12 cellular contexts compared by ENCODE assay signal in the genomic region with DNA sequence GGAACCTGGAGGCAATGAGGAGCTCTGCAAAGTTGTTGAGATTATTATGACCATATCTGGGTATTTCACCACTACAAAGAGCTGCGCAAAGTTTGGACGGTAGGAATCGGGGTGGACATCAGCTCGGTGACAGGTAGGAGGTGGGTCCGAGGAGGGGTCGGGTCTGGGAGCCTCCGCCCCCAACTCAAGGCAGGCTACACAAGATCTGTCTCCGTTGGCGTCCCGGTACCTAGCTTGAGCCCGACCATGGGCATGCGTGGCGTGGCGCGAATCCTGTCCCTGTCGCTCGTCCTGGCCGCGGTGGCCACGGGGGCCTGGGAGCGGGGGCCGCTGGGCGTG. TPM values are rescaled to one million over a fixed set of nuclear protein-coding genes. Genes with fewer than 3 reads are reported as not detected.
DNase-seq lines count a peak whose midpoint lies in the region; ATAC-seq and TF ChIP-seq lines count a peak whose summit lies in the region.
"Had no signal": no experiment of that assay in that cellular context is flagged by ENCODE, and none has a peak within 500 bp of the region (broad histone marks: within the 10 kb centered on the region; RNA-seq: fewer than 3 reads in every experiment).

No MANE protein-coding gene starts in this region.

- H3K27ac ChIP-seq in smooth muscle cell (ENCODE audit: low read depth), result no peak overlapping the region
- H3K27ac ChIP-seq in tibial nerve, result no peak overlapping the region
- H3K27ac ChIP-seq: adrenal gland had no signal

- H3F3A ChIP-seq in smooth muscle cell (ENCODE audit: low read depth), result no peaks in the 10 kb centered on the region

- H3K9me3 ChIP-seq in smooth muscle cell (replicated peaks; ENCODE audit: low read depth) (no peaks in the 10 kb centered on the region), tibial nerve (no peaks in the 10 kb centered on the region)
- H3K9me3 ChIP-seq: adrenal gland, MG63 had no signal

- H3K9me3 Mint-ChIP-seq in T-helper 2 cell treated with Interferon-gamma antibody and Interleukin-4, amounts not matched to agents 5 μg/mL and 100 μg/mL, for 36 hours, result no peaks in the 10 kb centered on the region
- H3K9me3 Mint-ChIP-seq in activated naive CD8-positive, alpha-beta T cell treated with anti-CD3 and anti-CD28 coated beads for 36 hours, result no peaks in the 10 kb centered on the region
- H3K9me3 Mint-ChIP-seq in immature natural killer cell, result peaks cover 0 to 3% (median 0%) of the 10 kb centered on the region in 6 donors

- DNase-seq in T-helper 2 cell treated with Interferon-gamma antibody and Interleukin-4, amounts not matched to agents 5 μg/mL and 100 μg/mL, for 36 hours (ENCODE audit: low spot score), result no peak
- DNase-seq in T-helper 2 cell, result no peak
- no peak for DNase-seq in activated naive CD8-positive, alpha-beta T cell treated with anti-CD3 and anti-CD28 coated beads for 36 hours
- DNase-seq in immature natural killer cell, result no peak
- DNase-seq in smooth muscle cell (lab: John Stamatoyannopoulos, UW; ENCODE audit: unreplicated experiment), result no peak
- DNase-seq in GM10266 (ENCODE audit: extremely low spot score), result no peak
- no peak for DNase-seq in tibial nerve (ENCODE audit: low spot score in 2 of 2)
- DNase-seq: 8988T, adrenal gland, MG63, NCI-H748 treated with DMSO at 0.1 percent for 48 hours had no signal

- peaks cover 81% of the 10 kb centered on the region for H3K27me3 ChIP-seq in smooth muscle cell (ENCODE audit: low read depth)
- peaks cover 3 to 71% of the 10 kb centered on the region in 2 donors for H3K27me3 ChIP-seq in tibial nerve

- WGBS in smooth muscle cell (ENCODE audit: low lambda C conversion rate), result 13% methylated on average over 23 of the region's 23 CpGs
- 3 to 6% methylated on average over 15 to 23 of the region's 23 CpGs for WGBS in tibial nerve, 2 donors

- no peak overlapping the region for H3K27ac Mint-ChIP-seq in T-helper 2 cell treated with Interferon-gamma antibody and Interleukin-4, amounts not matched to agents 5 μg/mL and 100 μg/mL, for 36 hours
- H3K27ac Mint-ChIP-seq in activated naive CD8-positive, alpha-beta T cell treated with anti-CD3 and anti-CD28 coated beads for 36 hours, result no peak overlapping the region
- no peak overlapping the region for H3K27ac Mint-ChIP-seq in immature natural killer cell

- H3K4me3 ChIP-seq in smooth muscle cell, result peak overlapping the region; percentile 36
- peak overlapping the region in 1 of 4 donors; percentile 16 for H3K4me3 ChIP-seq in tibial nerve

- no peak for TF ChIP-seq POLR2A in tibial nerve (IDR thresholded peaks at IDR 0.05)

- H3K9ac ChIP-seq in smooth muscle cell (ENCODE audit: low read depth), result no peak overlapping the region

- H3K27me3 Mint-ChIP-seq in T-helper 2 cell treated with Interferon-gamma antibody and Interleukin-4, amounts not matched to agents 5 μg/mL and 100 μg/mL, for 36 hours (ENCODE audit: low read depth), result peaks cover 73% of the 10 kb centered on the region
- peaks cover 59% of the 10 kb centered on the region for H3K27me3 Mint-ChIP-seq in activated naive CD8-positive, alpha-beta T cell treated with anti-CD3 and anti-CD28 coated beads for 36 hours
- H3K27me3 Mint-ChIP-seq in immature natural killer cell (ENCODE audit: low read depth in 3 of 3), result peaks cover 7 to 24% (median 19%) of the 10 kb centered on the region in 3 donors

- peaks cover 9% of the 10 kb centered on the region for H3K4me1 Mint-ChIP-seq in T-helper 2 cell treated with Interferon-gamma antibody and Interleukin-4, amounts not matched to agents 5 μg/mL and 100 μg/mL, for 36 hours (ENCODE audit: low read depth)
- H3K4me1 Mint-ChIP-seq in activated naive CD8-positive, alpha-beta T cell treated with anti-CD3 and anti-CD28 coated beads for 36 hours, result peaks cover 12% of the 10 kb centered on the region
- H3K4me1 Mint-ChIP-seq in immature natural killer cell, result peaks cover 13 to 14% of the 10 kb centered on the region in 2 donors

- H3K79me2 ChIP-seq in smooth muscle cell (ENCODE audit: low read depth), result no peaks in the 10 kb centered on the region

- TF ChIP-seq EP300 in tibial nerve (IDR thresholded peaks at IDR 0.05), result no peak

- H3K4me1 ChIP-seq in smooth muscle cell (ENCODE audit: low read depth) (peaks cover 7% of the 10 kb centered on the region), tibial nerve (peaks cover 0 to 16% (median 3%) of the 10 kb centered on the region in 4 donors)

- no peaks in the 10 kb centered on the region for H3K36me3 Mint-ChIP-seq in T-helper 2 cell treated with Interferon-gamma antibody and Interleukin-4, amounts not matched to agents 5 μg/mL and 100 μg/mL, for 36 hours (ENCODE audit: low read depth)
- peaks cover 2% of the 10 kb centered on the region for H3K36me3 Mint-ChIP-seq in activated naive CD8-positive, alpha-beta T cell treated with anti-CD3 and anti-CD28 coated beads for 36 hours
- no peaks in the 10 kb centered on the region for H3K36me3 Mint-ChIP-seq in immature natural killer cell

- no peaks in the 10 kb centered on the region for H3K36me3 ChIP-seq in smooth muscle cell (ENCODE audit: low read depth)
- H3K36me3 ChIP-seq in tibial nerve, result no peaks in the 10 kb centered on the region
- H3K36me3 ChIP-seq: adrenal gland, MG63 had no signal

- peak overlapping the region; percentile 37 for H3K4me2 ChIP-seq in smooth muscle cell

- no peak for ATAC-seq in HG03442 (IDR thresholded peaks at IDR 0.05; ENCODE audit: unreplicated experiment)

- no peak for TF ChIP-seq CTCF in smooth muscle cell (IDR thresholded peaks at IDR 0.05; ENCODE audit: borderline replicate concordance, insufficient read depth, poor library complexity, severe bottlenecking)
- TF ChIP-seq CTCF in GM10266 (IDR thresholded peaks at IDR 0.05; ENCODE audit: control insufficient read depth, insufficient read depth, low read depth, missing control alignments), result no peak
- no peak for TF ChIP-seq CTCF in tibial nerve (IDR thresholded peaks at IDR 0.05)

- H2AFZ ChIP-seq in smooth muscle cell (ENCODE audit: low read depth), result no peak overlapping the region

- no peaks in the 10 kb centered on the region for H4K20me1 ChIP-seq in smooth muscle cell (ENCODE audit: low read depth)

- H3K4me3 Mint-ChIP-seq in T-helper 2 cell treated with Interferon-gamma antibody and Interleukin-4, amounts not matched to agents 5 μg/mL and 100 μg/mL, for 36 hours, result peak overlapping the region; percentile 49
- H3K4me3 Mint-ChIP-seq in activated naive CD8-positive, alpha-beta T cell treated with anti-CD3 and anti-CD28 coated beads for 36 hours, result peak overlapping the region; percentile 14
- H3K4me3 Mint-ChIP-seq in immature natural killer cell, result peak overlapping the region in 4 of 5 donors; percentile 26 to 63 (median 48)

RNA-seq across cellular contexts. Expression of gene ZNFX1, which starts 40.2 kb away (rescaled TPM):
- total RNA-seq in activated naive CD8-positive, alpha-beta T cell treated with anti-CD3 and anti-CD28 coated beads for 36 hours, result 10 to 100 TPM; 45.8 to 48.0 TPM
- 10 to 100 TPM; 17.2 to 59.2 (median 17.9) TPM for polyA plus RNA-seq in immature natural killer cell
- 15.9 and 17.4 TPM in 2 replicates for total RNA-seq in smooth muscle cell
- polyA plus RNA-seq in smooth muscle cell, result 16.4 and 18.0 TPM in 2 replicates
- 10 to 100 TPM; 35.0 to 45.2 (median 39.1) TPM for total RNA-seq in tibial nerve
